ENCODE assay signal across 27 cellular contexts in genomic region chr12:108156717-108157116, GRCh38. TPM values are rescaled to one million over a fixed set of nuclear protein-coding genes. Genes with fewer than 3 reads are reported as not detected.
DNase-seq lines count a peak whose midpoint lies in the region; FAIRE-seq and TF ChIP-seq lines count a peak whose summit lies in the region.
"Had no signal": no experiment of that assay in that cellular context is flagged by ENCODE, and none has a peak within 500 bp of the region (broad histone marks: within the 10 kb centered on the region; RNA-seq: fewer than 3 reads in every experiment).

No MANE protein-coding gene starts in this region.

- H2BK20ac ChIP-seq in H1 (ENCODE audit: low read length), result no peak overlapping the region

- CTCF ChIA-PET in mammary epithelial cell (lab: Charles Lee; ENCODE audit: low non-redundant PET), result no interaction called here
- CTCF ChIA-PET in MCF 10A (lab: Yijun Ruan, JAX), result no interaction called here
- CTCF ChIA-PET in H1 (lab: Charles Lee; ENCODE audit: partially characterized antibody), result no interaction called here

- H3K4me3 Mint-ChIP-seq in MCF 10A (ENCODE audit: unreplicated experiment), result no peak overlapping the region
- H3K4me3 Mint-ChIP-seq: B cell; CD8-positive, alpha-beta T cell; H9; HFFc6 had no signal

- no peaks in the 10 kb centered on the region for H3K9me3 Mint-ChIP-seq in MCF 10A (ENCODE audit: unreplicated experiment)
- H3K9me3 Mint-ChIP-seq: H9 had no signal

- BruUV-seq in mammary epithelial cell (replicated peaks; lab: Mats Ljungman, UMichigan) (no TSS peak), MCF 10A (replicated peaks; lab: Mats Ljungman, UMichigan) (no TSS peak)

- no peak overlapping the region for H3K4ac ChIP-seq in H1 (replicated peaks; ENCODE audit: insufficient read length, low read depth, low read length)

- in situ Hi-C loops in mammary epithelial cell (cut with MboI; ENCODE audit: low sequenced_read_pairs in 2 of 2), result no loop called here

- peaks cover 10% of the 10 kb centered on the region for H3K27me3 Mint-ChIP-seq in MCF 10A (ENCODE audit: insufficient read depth, unreplicated experiment)

- no peaks in the 10 kb centered on the region for H4K20me1 ChIP-seq in mammary epithelial cell (ENCODE audit: insufficient read depth, low read length)
- no peaks in the 10 kb centered on the region for H4K20me1 ChIP-seq in H1 (replicated peaks in 1 of 2; ENCODE audit: control insufficient read depth in 1 of 2, insufficient read depth in 2 of 2, low read length in 2 of 2)
- no peaks in the 10 kb centered on the region for H4K20me1 ChIP-seq in keratinocyte (ENCODE audit: control insufficient read depth, extremely low read depth, insufficient read depth, low read length)

- H3K9ac ChIP-seq in mammary epithelial cell (ENCODE audit: insufficient read depth, low read length) (no peak overlapping the region), H1 (replicated peaks in 1 of 4; ENCODE audit: extremely low read depth in 1 of 4, low read depth in 3 of 4, low read length in 3 of 4) (no peak overlapping the region), keratinocyte (ENCODE audit: control insufficient read depth, extremely low read depth, insufficient read depth, low read length) (no peak overlapping the region)
- H3K9ac ChIP-seq: GM23248 had no signal

- H3K18ac ChIP-seq in H1 (ENCODE audit: extremely low read depth, low read length), result no peak overlapping the region

- TF ChIP-seq CTCF in mammary epithelial cell (conservative IDR thresholded peaks at IDR 0.05 in 1 of 2, IDR thresholded peaks at IDR 0.05 in 1 of 2; ENCODE audit: extremely low read depth in 1 of 2, insufficient read depth in 1 of 2, low read depth in 1 of 2, low read length in 2 of 2) (no peak), MCF 10A (IDR thresholded peaks at IDR 0.05; ENCODE audit: unreplicated experiment) (no peak), H1 (IDR thresholded peaks at IDR 0.05; ENCODE audit: control extremely low read depth in 1 of 3, insufficient read depth in 1 of 3, low read depth in 1 of 3, low read length in 3 of 3) (no peak), keratinocyte (optimal IDR thresholded peaks at IDR 0.05 in 1 of 3, IDR thresholded peaks at IDR 0.05 in 1 of 3, conservative IDR thresholded peaks at IDR 0.05 in 1 of 3; ENCODE audit: extremely low read depth in 1 of 3, insufficient read depth in 2 of 3, low read length in 3 of 3) (no peak)

- peak overlapping the region; percentile 26 for H2BK120ac ChIP-seq in H1 (replicated peaks; ENCODE audit: low read depth, low read length)

- H4K8ac ChIP-seq in H1 (ENCODE audit: extremely low read depth, insufficient read depth, low read length), result no peak overlapping the region

- H4K91ac ChIP-seq in H1 (replicated peaks; ENCODE audit: insufficient read length, low read length), result no peak overlapping the region

- no peak overlapping the region for H4K5ac ChIP-seq in H1 (ENCODE audit: insufficient read length, low read depth, low read length)

- H3K4me3 ChIP-seq in mammary epithelial cell (replicated peaks in 1 of 3; ENCODE audit: insufficient read depth in 1 of 3, low read depth in 2 of 3, low read length in 3 of 3), result no peak overlapping the region
- no peak overlapping the region for H3K4me3 ChIP-seq in H1 (ENCODE audit: extremely low read depth in 1 of 4, insufficient read depth in 2 of 4, low read depth in 3 of 4, low read length in 4 of 4)
- no peak overlapping the region for H3K4me3 ChIP-seq in keratinocyte (ENCODE audit: control insufficient read depth in 2 of 3, extremely low read depth in 1 of 3, insufficient read depth in 2 of 3, low read depth in 1 of 3, low read length in 3 of 3)
- H3K4me3 ChIP-seq: GM12878, GM23248, MG63, SK-N-MC had no signal

- no peak for FAIRE-seq in H1 (lab: Jason Lieb, UNC)
- FAIRE-seq in keratinocyte (lab: Jason Lieb, UNC), result peak; percentile 34
- FAIRE-seq: G401.6, GM12878 had no signal

- H3K4me1 ChIP-seq in mammary epithelial cell (ENCODE audit: insufficient read depth, low read length) (no peaks in the 10 kb centered on the region), H1 (replicated peaks in 1 of 4; ENCODE audit: control insufficient read depth in 3 of 4, insufficient read depth in 4 of 4, low read length in 3 of 4) (0 out of 7 replicates have a peak, but pooled peaks cover 0 to 2% (median 0%) of the 10 kb centered on the region in 4 experiments), keratinocyte (ENCODE audit: control insufficient read depth, extremely low read depth, insufficient read depth, low read length) (no peaks in the 10 kb centered on the region)
- H3K4me1 ChIP-seq: Caco-2 had no signal

- DNase-seq in mammary epithelial cell (peak; percentile 7), MCF 10A (ENCODE audit: unreplicated experiment) (no peak), H1 (ENCODE audit: low read depth in 1 of 2, low spot score in 2 of 2) (no peak), keratinocyte (ENCODE audit: low read depth, low spot score) (no peak), ureter (ENCODE audit: low spot score) (peak; percentile 44), NCI-H1417 (lab: John Stamatoyannopoulos, UW) (no peak), NOMO-1 treated with DMSO at 0.1 percent for 48 hours (lab: John Stamatoyannopoulos, UW; ENCODE audit: unreplicated experiment) (no peak)
- DNase-seq: Caco-2; CD8-positive, alpha-beta T cell; GM23248; H9; HFFc6; KBM-7; MG63; NCI-H1105 treated with DMSO at 0.1 percent for 48 hours; NCI-H2029; NCI-H446 treated with DMSO at 0.1 percent for 48 hours; NCI-H526; RPMI8226; SIG-M5 had no signal

- H2AFZ ChIP-seq in mammary epithelial cell (ENCODE audit: low read depth, low read length), result no peak overlapping the region
- H2AFZ ChIP-seq in H1 (ENCODE audit: low read length), result no peak overlapping the region
- no peak overlapping the region for H2AFZ ChIP-seq in keratinocyte (ENCODE audit: control insufficient read depth, low read length)
- H2AFZ ChIP-seq: GM23248 had no signal

- H3K27me3 ChIP-seq in mammary epithelial cell (ENCODE audit: insufficient read depth, low read length) (no peaks in the 10 kb centered on the region), H1 (replicated peaks in 1 of 4; ENCODE audit: control insufficient read depth in 3 of 4, extremely low read depth in 1 of 4, insufficient read depth in 3 of 4, low read length in 3 of 4) (no peaks in the 10 kb centered on the region), keratinocyte (ENCODE audit: control insufficient read depth, extremely low read depth, insufficient read depth, low read length) (peaks cover 7% of the 10 kb centered on the region)
- H3K27me3 ChIP-seq: MG63 had no signal

- no peak overlapping the region for H2BK12ac ChIP-seq in H1 (ENCODE audit: low read depth, low read length)

- no peaks in the 10 kb centered on the region for H3K36me3 Mint-ChIP-seq in MCF 10A (ENCODE audit: insufficient read depth, unreplicated experiment)
- H3K36me3 Mint-ChIP-seq: CD8-positive, alpha-beta T cell had no signal

- 5% methylated on average over 5 of the region's 5 CpGs for WGBS in mammary epithelial cell (ENCODE audit: low coverage, missing lambda C conversion rate)
- 93% methylated on average over 5 of the region's 5 CpGs; no CpG with 5 or more reads in 1 of the 2 experiments for WGBS in H1 (ENCODE audit: extremely low coverage in 1 of 2, insufficient coverage in 1 of 2, insufficient read length in 1 of 2, insufficient replicate concordance in 2 of 2, low coverage in 1 of 2, low lambda C conversion rate in 2 of 2, missing lambda C conversion rate in 1 of 2), 2 experiments

- no peak overlapping the region for H3K27ac ChIP-seq in mammary epithelial cell (ENCODE audit: insufficient read depth, low read depth, low read length)
- H3K27ac ChIP-seq in H1 (ENCODE audit: low read depth, low read length), result no peak overlapping the region
- no peak overlapping the region for H3K27ac ChIP-seq in keratinocyte (ENCODE audit: control insufficient read depth, insufficient read depth, low read length)
- H3K27ac ChIP-seq: 22Rv1, C4-2B, GM23248, SK-N-MC had no signal

- no peak for TF ChIP-seq EP300 in H1 (IDR thresholded peaks at IDR 0.05; ENCODE audit: borderline replicate concordance in 1 of 2, low read depth in 2 of 2, low read length in 2 of 2)

- no peaks in the 10 kb centered on the region for H3K4me1 Mint-ChIP-seq in MCF 10A (ENCODE audit: insufficient read depth, unreplicated experiment)
- H3K4me1 Mint-ChIP-seq: B cell had no signal

- H3K23ac ChIP-seq in H1 (ENCODE audit: insufficient read length), result no peak overlapping the region

- H3K9me3 ChIP-seq in mammary epithelial cell (replicated peaks; ENCODE audit: insufficient read depth, low read length), result no peaks in the 10 kb centered on the region
- H3K9me3 ChIP-seq in H1 (ENCODE audit: insufficient read depth in 2 of 2, low read depth in 1 of 2, low read length in 1 of 2), result no peaks in the 10 kb centered on the region
- H3K9me3 ChIP-seq in keratinocyte (ENCODE audit: control insufficient read depth, low read depth, low read length), result no peaks in the 10 kb centered on the region
- H3K9me3 ChIP-seq: Caco-2, MG63 had no signal

- no peaks in the 10 kb centered on the region for H3K79me2 ChIP-seq in mammary epithelial cell (ENCODE audit: insufficient read depth, low read length)
- no peaks in the 10 kb centered on the region for H3K79me2 ChIP-seq in H1 (ENCODE audit: control insufficient read depth in 1 of 2, insufficient read depth in 2 of 2, low read length in 2 of 2)
- no peaks in the 10 kb centered on the region for H3K79me2 ChIP-seq in keratinocyte (ENCODE audit: control insufficient read depth, insufficient read depth, low read length)

- no peak overlapping the region for H2BK15ac ChIP-seq in H1 (ENCODE audit: low read length)

- no peaks in the 10 kb centered on the region for H3K79me1 ChIP-seq in H1 (ENCODE audit: low read depth, low read length)

- dilution Hi-C loops in mammary epithelial cell (cut with HindIII; ENCODE audit: low sequenced_read_pairs), result no loop called here
- dilution Hi-C loops in keratinocyte (cut with MboI; ENCODE audit: extremely low pct_ligation_motif_present, low sequenced_read_pairs), result no loop called here

- no peaks in the 10 kb centered on the region for H3K9me1 ChIP-seq in keratinocyte (ENCODE audit: control insufficient read depth, extremely low read depth, insufficient read depth, low read length)

- no peak overlapping the region for H3K56ac ChIP-seq in H1 (replicated peaks; ENCODE audit: insufficient read length, low read depth, low read length)

- no peak overlapping the region for H3K27ac Mint-ChIP-seq in MCF 10A (ENCODE audit: low read depth, unreplicated experiment)
- H3K27ac Mint-ChIP-seq: B cell; CD8-positive, alpha-beta T cell; H9; HFFc6 had no signal

- H3K23me2 ChIP-seq in H1 (ENCODE audit: low read depth, low read length), result no peaks in the 10 kb centered on the region

- H3K36me3 ChIP-seq in mammary epithelial cell (ENCODE audit: insufficient read depth, low read length) (no peaks in the 10 kb centered on the region), H1 (ENCODE audit: control insufficient read depth in 2 of 4, insufficient read depth in 4 of 4, low read length in 3 of 4) (no peaks in the 10 kb centered on the region), keratinocyte (ENCODE audit: control insufficient read depth in 2 of 2, extremely low read depth in 1 of 2, insufficient read depth in 2 of 2, low read length in 2 of 2) (no peaks in the 10 kb centered on the region)
- H3K36me3 ChIP-seq: MG63 had no signal

- peak overlapping the region; percentile 7 for H3K4me2 ChIP-seq in mammary epithelial cell (ENCODE audit: insufficient read depth, low read depth, low read length)
- no peak overlapping the region for H3K4me2 ChIP-seq in H1 (ENCODE audit: insufficient read depth in 1 of 2, low read depth in 2 of 2, low read length in 2 of 2)
- H3K4me2 ChIP-seq in keratinocyte (ENCODE audit: control insufficient read depth, extremely low read depth, insufficient read depth, low read depth, low read length), result peak overlapping the region; percentile 24

- POLR2A ChIA-PET in MCF 10A (lab: Yijun Ruan, JAX), result no interaction called here
- POLR2A ChIA-PET in H1 (lab: Charles Lee; ENCODE audit: partially characterized antibody), result interaction anchor here (1.3 kb wide), 1 partner anchor 33 kb away, joined by 3 read pairs; no protein-coding TSS in a partner anchor

- no peak for TF ChIP-seq RAD21 in H1 (IDR thresholded peaks at IDR 0.05 in 1 of 2, conservative IDR thresholded peaks at IDR 0.05 in 1 of 2; ENCODE audit: low read depth in 2 of 2, low read length in 2 of 2)

- H2BK5ac ChIP-seq in H1 (ENCODE audit: low read depth, low read length), result no peak overlapping the region

- no peak overlapping the region for H2AK5ac ChIP-seq in H1 (ENCODE audit: low read depth, low read length)

- intact Hi-C loops in mammary epithelial cell (cut with micrococcal nuclease), result no loop called here
- intact Hi-C loops in MCF 10A (cut with micrococcal nuclease), result no loop called here

- no peak for TF ChIP-seq POLR2A in H1 (IDR thresholded peaks at IDR 0.05; ENCODE audit: control extremely low read depth in 1 of 2, low read depth in 2 of 2, low read length in 2 of 2)

- no peak overlapping the region for H3K14ac ChIP-seq in H1 (ENCODE audit: insufficient read length)

RNA-seq across cellular contexts. Expression of gene WSCD2, which starts 27.6 kb away (rescaled TPM):
- total RNA-seq in mammary epithelial cell (under 1 TPM; 0.33 to 0.38 TPM), MCF 10A (2022) (not detected in 2 replicates), ureter (43.7 TPM)
- polyA plus RNA-seq in mammary epithelial cell (not detected), H1 (2011; rRNA removed) (0.99 and 1.3 TPM in 2 replicates), keratinocyte (not detected in 3 replicates)
- polyA minus RNA-seq in mammary epithelial cell (not detected), keratinocyte (not detected in 3 replicates)
- 1.7 and 2.2 TPM in 2 replicates for total RNA-seq in H1 (2021; fragmentation: NEBNext Ultra II Directional; extraction: Animal tissue kit (Norgen Biotek cat#: 25700))
- 1.00 TPM for polyA plus RNA-seq in H1 (2011; cell fraction: cytosol; rRNA removed)
- polyA plus RNA-seq in H1 (2011; cell fraction: nucleus; rRNA removed), result 2.6 TPM
- polyA plus RNA-seq in H1 (2012, experiment 1 of 2), result 1.1 to 2.5 TPM (median 1.3 TPM) in 4 replicates
- polyA plus RNA-seq in H1 (2012, experiment 2 of 2), result 1.1 TPM
- polyA plus RNA-seq in H1 (2013, experiment 1 of 2), result 0.73 TPM
- polyA plus RNA-seq in H1 (2013, experiment 2 of 2), result 0.70 TPM
- 1.7 and 5.8 TPM in 2 replicates for polyA minus RNA-seq in H1 (2011; rRNA and poly(A)+ RNA removed)
- polyA minus RNA-seq in H1 (2011; cell fraction: cytosol; rRNA and poly(A)+ RNA removed), result 1.9 TPM
- 4.1 TPM for polyA minus RNA-seq in H1 (2011; cell fraction: nucleus; rRNA and poly(A)+ RNA removed)
- not detected for polyA plus RNA-seq in keratinocyte (2011; ENCODE audit: low read depth)
- polyA plus RNA-seq in keratinocyte (2011; cell fraction: cytosol; rRNA removed), result not detected in 2 replicates
- not detected in 2 replicates for polyA plus RNA-seq in keratinocyte (2011; cell fraction: nucleus; rRNA removed)
- polyA plus RNA-seq in keratinocyte (2012; ENCODE audit: low replicate concordance), result not detected in 2 replicates
- not detected for polyA minus RNA-seq in keratinocyte (2011; cell fraction: cytosol; rRNA and poly(A)+ RNA removed)
- polyA minus RNA-seq in keratinocyte (2011; cell fraction: nucleus; rRNA and poly(A)+ RNA removed), result not detected in 2 replicates
- total RNA-seq: Caco-2; CD8-positive, alpha-beta T cell; GM12878; GM23248; HFFc6; LHCN-M2 had no signal
- polyA plus RNA-seq: GM23248 had no signal

Comparison
In these comparisons a context has a peak if more than half of its experiments do, and no peak if none do; other contexts are left out.
1. DNase-seq: peak in mammary epithelial cell (single experiment) and ureter (single experiment); none in MCF 10A (single experiment), H1 (0 of 2), keratinocyte (single experiment), NCI-H1417 (0 of 3) and NOMO-1 treated with DMSO at 0.1 percent for 48 hours (single experiment).
2. H3K4me2 ChIP-seq: peak in mammary epithelial cell (single experiment) and keratinocyte (single experiment); none in H1 (0 of 2).
3. RNA of gene WSCD2, which starts 27.6 kb away (total RNA-seq): 43.7 TPM in ureter (single experiment); 1.7 to 2.2 TPM in H1, 0.33 to 0.38 TPM in mammary epithelial cell and not detected in MCF 10A; every median in the first group is over 10 times any median in the second.